In the genomic region with DNA sequence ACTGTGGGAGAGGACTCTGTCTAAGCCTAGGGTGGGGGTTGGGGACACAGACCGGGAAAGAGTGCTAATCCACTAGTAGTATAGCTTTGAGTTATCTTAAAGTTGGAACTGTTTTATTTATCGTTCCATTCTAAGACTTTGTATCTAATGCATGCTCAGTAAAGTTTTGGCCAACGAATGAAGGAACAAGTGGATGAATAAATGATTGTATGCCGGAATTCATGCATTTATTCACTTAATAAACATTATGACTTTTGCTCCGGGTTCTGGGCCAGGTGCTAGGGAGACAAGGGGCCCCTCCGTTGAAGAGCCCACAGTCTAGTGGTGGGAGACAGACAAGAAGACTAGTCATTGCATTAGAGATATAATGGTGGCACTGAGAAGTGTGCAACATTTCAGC, we compare ENCODE assay signal across 9 cellular contexts. TPM values are rescaled to one million over a fixed set of nuclear protein-coding genes. Genes with fewer than 3 reads are reported as not detected.
A peak's percentile ranks its signal among the peaks of the same experiment; 100 is the strongest.
DNase-seq lines count a peak whose midpoint lies in the region; ATAC-seq, FAIRE-seq and TF ChIP-seq lines count a peak whose summit lies in the region.
"Had no signal": no experiment of that assay in that cellular context is flagged by ENCODE, and none has a peak within 500 bp of the region (broad histone marks: within the 10 kb centered on the region; RNA-seq: fewer than 3 reads in every experiment).

No MANE protein-coding gene starts in this region.

- H3K9ac ChIP-seq in HUES64 (ENCODE audit: low read depth, low read length) = peak overlapping the region; percentile 96
- H3K9ac ChIP-seq in muscle layer of colon (ENCODE audit: low read length) = peak overlapping the region; percentile 77

- TF ChIP-seq POLR2A in A549 (IDR thresholded peaks at IDR 0.05; ENCODE audit: low read length) = no peak

- FAIRE-seq in A549 (lab: Jason Lieb, UNC) = no peak

- H3K36me3 ChIP-seq in HUES64 (ENCODE audit: insufficient read depth, low read length) = peaks cover 15% of the 10 kb centered on the region
- no peaks in the 10 kb centered on the region for H3K36me3 ChIP-seq in muscle layer of colon (ENCODE audit: insufficient read depth, low read length)

- no peak for TF ChIP-seq RAD21 in A549 (conservative IDR thresholded peaks at IDR 0.05 in 1 of 2, IDR thresholded peaks at IDR 0.05 in 1 of 2)

- CTCF ChIA-PET in A549 (lab: Yijun Ruan, JAX) = interaction anchor here (1.2 to 4.0 kb wide), 5 partner anchors 14 to 86 kb away, joined by 3 to 32 read pairs (median 4); no protein-coding TSS in a partner anchor

- no peak for ATAC-seq in A549

- peak overlapping the region; percentile 91 to 95 for H3K27ac ChIP-seq in A549
- no peak overlapping the region for H3K27ac ChIP-seq in HUES64 (ENCODE audit: low read depth, low read length)
- H3K27ac ChIP-seq in muscle layer of colon (ENCODE audit: low read depth, low read length) = peak overlapping the region; percentile 96

- POLR2A ChIA-PET in A549 (lab: Yijun Ruan, JAX) = interaction anchor here (1.2 to 2.3 kb wide), 4 partner anchors 8 to 48 kb away, joined by 3 to 21 read pairs (median 5); no protein-coding TSS in a partner anchor

- H3K4me1 ChIP-seq in A549 = peaks cover 53% of the 10 kb centered on the region
- H3K4me1 ChIP-seq in HUES64 (ENCODE audit: insufficient read depth, low read length) = peaks cover 6% of the 10 kb centered on the region; the same call in 1 of the 2 replicates
- peaks cover 21% of the 10 kb centered on the region for H3K4me1 ChIP-seq in muscle layer of colon (ENCODE audit: insufficient read depth, low read length)

- H3K4me3 ChIP-seq in A549 (peak overlapping the region; percentile 90), HUES64 (ENCODE audit: low read length) (peak overlapping the region; percentile 76), cardiac fibroblast (replicated peaks in 1 of 2; ENCODE audit: low read depth in 2 of 2, low read length in 2 of 2) (peak overlapping the region; percentile 78 to 98), muscle layer of colon (ENCODE audit: low read depth in 1 of 2, low read length in 2 of 2) (peak overlapping the region; percentile 96)

- no peaks in the 10 kb centered on the region for H3K9me3 ChIP-seq in A549
- H3K9me3 ChIP-seq in HUES64 (ENCODE audit: insufficient read depth, low read depth, low read length) = no peaks in the 10 kb centered on the region
- no peaks in the 10 kb centered on the region for H3K9me3 ChIP-seq in muscle layer of colon (ENCODE audit: low read length)

- TF ChIP-seq CTCF in A549 (IDR thresholded peaks at IDR 0.05) (no peak), cardiac fibroblast (IDR thresholded peaks at IDR 0.05; ENCODE audit: low read depth, low read length) (no peak), GM20000 (IDR thresholded peaks at IDR 0.05; ENCODE audit: extremely low read depth, missing control alignments) (no peak)

- no peak for TF ChIP-seq EP300 in A549 (IDR thresholded peaks at IDR 0.05)

- DNase-seq in A549 (ENCODE audit: low read depth in 1 of 2, low spot score in 1 of 2) = no peak
- no peak for DNase-seq in cardiac fibroblast (ENCODE audit: low read depth in 2 of 2)
- DNase-seq in GM20000 (ENCODE audit: low spot score) = no peak
- no peak for DNase-seq in NCI-H187 (lab: John Stamatoyannopoulos, UW)
- DNase-seq in H4 (ENCODE audit: low spot score) = no peak
- no peak for DNase-seq in inferior parietal cortex (ENCODE audit: extremely low spot score)

- H3K27me3 ChIP-seq in HUES64 (ENCODE audit: insufficient read depth, low read length) (no peaks in the 10 kb centered on the region), muscle layer of colon (ENCODE audit: control insufficient read depth in 1 of 2, insufficient read depth in 2 of 2, low read length in 2 of 2) (no peaks in the 10 kb centered on the region)

- H3K4me2 ChIP-seq in A549 = peak overlapping the region; percentile 94

- WGBS in A549 (ENCODE audit: missing lambda C conversion rate) = 3% methylated on average over 6 of the region's 6 CpGs
- 10% methylated on average over 5 of the region's 6 CpGs for WGBS in HUES64

TF ChIP-seq in A549, 52 proteins besides CTCF, POLR2A, EP300 and RAD21:
- TF ChIP-seq RARB (CRISPR knock-in tag; IDR thresholded peaks at IDR 0.05) (no peak), CHD4 (IDR thresholded peaks at IDR 0.05; ENCODE audit: borderline replicate concordance) (no peak), RCOR1 (IDR thresholded peaks at IDR 0.05; ENCODE audit: low read depth, low read length) (no peak)
- TF ChIP-seq, protein P1, sequence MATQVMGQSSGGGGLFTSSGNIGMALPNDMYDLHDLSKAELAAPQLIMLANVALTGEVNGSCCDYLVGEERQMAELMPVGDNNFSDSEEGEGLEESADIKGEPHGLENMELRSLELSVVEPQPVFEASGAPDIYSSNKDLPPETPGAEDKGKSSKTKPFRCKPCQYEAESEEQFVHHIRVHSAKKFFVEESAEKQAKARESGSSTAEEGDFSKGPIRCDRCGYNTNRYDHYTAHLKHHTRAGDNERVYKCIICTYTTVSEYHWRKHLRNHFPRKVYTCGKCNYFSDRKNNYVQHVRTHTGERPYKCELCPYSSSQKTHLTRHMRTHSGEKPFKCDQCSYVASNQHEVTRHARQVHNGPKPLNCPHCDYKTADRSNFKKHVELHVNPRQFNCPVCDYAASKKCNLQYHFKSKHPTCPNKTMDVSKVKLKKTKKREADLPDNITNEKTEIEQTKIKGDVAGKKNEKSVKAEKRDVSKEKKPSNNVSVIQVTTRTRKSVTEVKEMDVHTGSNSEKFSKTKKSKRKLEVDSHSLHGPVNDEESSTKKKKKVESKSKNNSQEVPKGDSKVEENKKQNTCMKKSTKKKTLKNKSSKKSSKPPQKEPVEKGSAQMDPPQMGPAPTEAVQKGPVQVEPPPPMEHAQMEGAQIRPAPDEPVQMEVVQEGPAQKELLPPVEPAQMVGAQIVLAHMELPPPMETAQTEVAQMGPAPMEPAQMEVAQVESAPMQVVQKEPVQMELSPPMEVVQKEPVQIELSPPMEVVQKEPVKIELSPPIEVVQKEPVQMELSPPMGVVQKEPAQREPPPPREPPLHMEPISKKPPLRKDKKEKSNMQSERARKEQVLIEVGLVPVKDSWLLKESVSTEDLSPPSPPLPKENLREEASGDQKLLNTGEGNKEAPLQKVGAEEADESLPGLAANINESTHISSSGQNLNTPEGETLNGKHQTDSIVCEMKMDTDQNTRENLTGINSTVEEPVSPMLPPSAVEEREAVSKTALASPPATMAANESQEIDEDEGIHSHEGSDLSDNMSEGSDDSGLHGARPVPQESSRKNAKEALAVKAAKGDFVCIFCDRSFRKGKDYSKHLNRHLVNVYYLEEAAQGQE (IDR thresholded peaks at IDR 0.05) = no peak

RNA-seq across cellular contexts. Expression of a gene that starts 0.6 kb away (rescaled TPM):
- polyA plus RNA-seq in A549 (2011; rRNA removed) = 102 and 105 TPM in 2 replicates
- polyA plus RNA-seq in A549 (2012; cell fraction: cytosol; rRNA removed) = 81.5 and 94.2 TPM in 2 replicates
- 108 and 144 TPM in 2 replicates for polyA plus RNA-seq in A549 (2012; cell fraction: nucleus; rRNA removed)
- 79.0 to 87.2 TPM (median 80.3 TPM) in 3 replicates for polyA plus RNA-seq in A549 (2017; fragmentation: RNase III; extraction: RNeasy Plus Mini Kit Qiagen cat#74134 plus additional on column Dnase treatment)
- polyA minus RNA-seq in A549 (2011; rRNA and poly(A)+ RNA removed) = 132 and 152 TPM in 2 replicates
- polyA plus RNA-seq in HUES64 (2013, experiment 1 of 2) = 32.8 TPM
- 30.6 TPM for polyA plus RNA-seq in HUES64 (2013, experiment 2 of 2)
- total RNA-seq in H4 (2014; rRNA removed; shearing (Covaris generic)) = 19.1 and 25.8 TPM in 2 replicates

RNA-seq across cellular contexts. Expression of a gene that starts 1.1 kb away (rescaled TPM):
- polyA plus RNA-seq in A549 (2011; rRNA removed) (6.9 and 7.6 TPM in 2 replicates), A549 (2017; fragmentation: RNase III; extraction: RNeasy Plus Mini Kit Qiagen cat#74134 plus additional on column Dnase treatment) (4.3 to 5.0 TPM (median 4.9 TPM) in 3 replicates)
- polyA plus RNA-seq in A549 (2012; cell fraction: cytosol; rRNA removed) = 3.5 and 5.2 TPM in 2 replicates
- polyA plus RNA-seq in A549 (2012; cell fraction: nucleus; rRNA removed) = 4.0 and 9.9 TPM in 2 replicates
- 27.9 and 28.7 TPM in 2 replicates for polyA minus RNA-seq in A549 (2011; rRNA and poly(A)+ RNA removed)
- 4.0 TPM for polyA plus RNA-seq in HUES64 (2013, experiment 1 of 2)
- 4.4 TPM for polyA plus RNA-seq in HUES64 (2013, experiment 2 of 2)
- total RNA-seq in H4 (2014; rRNA removed; shearing (Covaris generic)) = 1.4 and 2.6 TPM in 2 replicates

RNA-seq across cellular contexts. Expression of a gene that starts 51.2 kb away (rescaled TPM):
- not detected in 2 replicates for polyA plus RNA-seq in A549 (2011; rRNA removed)
- polyA plus RNA-seq in A549 (2012; cell fraction: cytosol; rRNA removed) = not detected in 2 replicates
- polyA plus RNA-seq in A549 (2012; cell fraction: nucleus; rRNA removed) = not detected in 2 replicates
- not detected in 3 replicates for polyA plus RNA-seq in A549 (2017; fragmentation: RNase III; extraction: RNeasy Plus Mini Kit Qiagen cat#74134 plus additional on column Dnase treatment)
- not detected in 2 replicates for polyA minus RNA-seq in A549 (2011; rRNA and poly(A)+ RNA removed)
- not detected for polyA plus RNA-seq in HUES64 (2013, experiment 1 of 2)
- not detected for polyA plus RNA-seq in HUES64 (2013, experiment 2 of 2)
- total RNA-seq in H4 (2014; rRNA removed; shearing (Covaris generic)) = not detected in 2 replicates
- total RNA-seq: subcutaneous adipose tissue had no signal
